ENCODE assay signal across 9 cellular contexts in genomic region chr3:187210555-187211327, GRCh38. TPM values are rescaled to one million over a fixed set of nuclear protein-coding genes. Genes with fewer than 3 reads are reported as not detected.
DNase-seq lines count a peak whose midpoint lies in the region; ATAC-seq, FAIRE-seq and TF ChIP-seq lines count a peak whose summit lies in the region.
"Had no signal": no experiment of that assay in that cellular context is flagged by ENCODE, and none has a peak within 500 bp of the region (broad histone marks: within the 10 kb centered on the region; RNA-seq: fewer than 3 reads in every experiment).

No MANE protein-coding gene starts in this region.

- no peaks in the 10 kb centered on the region for H3K36me3 ChIP-seq in suprapubic skin

- no peaks in the 10 kb centered on the region for H3K27me3 ChIP-seq in suprapubic skin

- H3K27ac ChIP-seq in suprapubic skin: peak overlapping the region; percentile 38

- no peak for TF ChIP-seq EP300 in suprapubic skin (IDR thresholded peaks at IDR 0.05)

- FAIRE-seq in GM19239 (lab: Jason Lieb, UNC): no peak

- peaks cover 48% of the 10 kb centered on the region for H3K4me1 ChIP-seq in suprapubic skin

- no peaks in the 10 kb centered on the region for H3K9me3 ChIP-seq in suprapubic skin

- DNase-seq in GM19239 (ENCODE audit: insufficient read length, low spot score) (peak; percentile 24), fibroblast of the aortic adventitia (ENCODE audit: low read depth) (peak; percentile 97), suprapubic skin (ENCODE audit: low spot score in 2 of 2) (no peak), NCI-H187 (lab: John Stamatoyannopoulos, UW) (no peak), activated T-cell treated with anti-CD3 and anti-CD28 coated beads for 4 hours (no peak)
- DNase-seq in activated naive CD4-positive, alpha-beta T cell treated with Interleukin-2 at 50 U/mL for 16 hours: no peak

- 68% methylated on average over 5 of the region's 5 CpGs for WGBS in suprapubic skin

- ATAC-seq in HG03520 (IDR thresholded peaks at IDR 0.05; ENCODE audit: unreplicated experiment) (peak; percentile 69), GM21515 (IDR thresholded peaks at IDR 0.05; ENCODE audit: unreplicated experiment) (no peak)

- TF ChIP-seq POLR2A in suprapubic skin (IDR thresholded peaks at IDR 0.05): no peak

- TF ChIP-seq CTCF in fibroblast of the aortic adventitia (IDR thresholded peaks at IDR 0.05; ENCODE audit: insufficient read depth, low read length) (no peak), suprapubic skin (IDR thresholded peaks at IDR 0.05) (no peak)

- H3K4me3 ChIP-seq in fibroblast of the aortic adventitia (ENCODE audit: low read depth, low read length) (no peak overlapping the region), suprapubic skin (no peak overlapping the region)

RNA-seq across cellular contexts. Expression of gene RTP1, which starts 13.5 kb away (rescaled TPM):
- total RNA-seq in fibroblast of the aortic adventitia (ENCODE audit: low replicate concordance): not detected in 2 replicates
- total RNA-seq in suprapubic skin: not detected
- total RNA-seq: T-helper 2 cell treated with Interferon-gamma antibody and Interleukin-4, amounts not matched to agents 100 ng/mL and 5 ng/mL, for 36 hours had no signal

Comparison
In these comparisons a context has a peak if more than half of its experiments do, and no peak if none do; other contexts are left out.
1. DNase-seq: peak in GM19239 (single experiment) and fibroblast of the aortic adventitia (single experiment); none in suprapubic skin (0 of 2), NCI-H187 (0 of 2), activated naive CD4-positive, alpha-beta T cell treated with Interleukin-2 at 50 U/mL for 16 hours (single experiment) and activated T-cell treated with anti-CD3 and anti-CD28 coated beads for 4 hours (single experiment).